In genomic region chr1:67632811-67633478, GRCh38 we compare ENCODE assay signal across 29 cellular contexts. TPM values are rescaled to one million over a fixed set of nuclear protein-coding genes. Genes with fewer than 3 reads are reported as not detected.
DNase-seq lines count a peak whose midpoint lies in the region; ATAC-seq, FAIRE-seq and TF ChIP-seq lines count a peak whose summit lies in the region.
"Had no signal": no experiment of that assay in that cellular context is flagged by ENCODE, and none has a peak within 500 bp of the region (broad histone marks: within the 10 kb centered on the region; RNA-seq: fewer than 3 reads in every experiment).

No MANE protein-coding gene starts in this region.

- H3K9me1 ChIP-seq in K562 (ENCODE audit: control insufficient read depth, insufficient read depth, low read length), result no peaks in the 10 kb centered on the region

- DNase-seq in K562 (ENCODE audit: extremely low read depth in 1 of 4, low spot score in 3 of 4) (no peak), mucosa of descending colon (peak in 1 of 3 donors; percentile 39), dermis blood vessel endothelial cell (no peak)
- DNase-seq in activated CD4-positive, alpha-beta memory T cell treated with anti-CD3 and anti-CD28 coated beads, Interleukin-2, amount 10 ng/mL, durations not matched to agents 7 days and 5 days, result no peak
- DNase-seq: activated CD4-positive, alpha-beta T cell treated with anti-CD3 and anti-CD28 coated beads for 48 hours; activated gamma-delta T cell; activated naive CD8-positive, alpha-beta T cell treated with anti-CD3 and anti-CD28 coated beads, Interleukin-2, amount 10 ng/mL, durations not matched to agents 7 days and 5 days; activated T-cell treated with anti-CD3 and anti-CD28 coated beads, Interleukin-2, amount 50 U/mL, for 24 hours; C1 segment of cervical spinal cord; DMS79 treated with DMSO at 0.1 percent for 48 hours; gastrocnemius medialis; GF-D8; H7; hypothalamus; immature natural killer cell; left lung; natural killer cell; NCI-H1092 treated with DMSO at 0.1 percent for 48 hours; NCI-H187; NCI-H226; stimulated activated naive CD4-positive, alpha-beta T cell; testis; WERI-Rb-1 had no signal

- no peak overlapping the region for H3K4me3 ChIP-seq in BLaER1 treated with 17β-estradiol and CSF1 and Interleukin-3, amounts not matched to agents 10 nM and 100 nM
- no peak overlapping the region for H3K4me3 ChIP-seq in K562
- no peak overlapping the region for H3K4me3 ChIP-seq in mucosa of descending colon
- peak overlapping the region; percentile 6 for H3K4me3 ChIP-seq in rectal smooth muscle tissue (ENCODE audit: low read length)
- H3K4me3 ChIP-seq: ascending aorta, gastrocnemius medialis, left lung, testis had no signal

- H3K4me3 Mint-ChIP-seq in activated CD4-positive, alpha-beta memory T cell treated with anti-CD3 and anti-CD28 coated beads, Interleukin-2, amount 10 ng/mL, durations not matched to agents 7 days and 5 days, result no peak overlapping the region
- H3K4me3 Mint-ChIP-seq: activated naive CD8-positive, alpha-beta T cell treated with anti-CD3 and anti-CD28 coated beads, Interleukin-2, amount 10 ng/mL, durations not matched to agents 7 days and 5 days; activated T-cell treated with anti-CD3 and anti-CD28 coated beads, Interleukin-2, amount 50 U/mL, for 24 hours; immature natural killer cell; mesothelial cell of epicardium; natural killer cell had no signal

- H3K36me3 Mint-ChIP-seq in activated CD4-positive, alpha-beta memory T cell treated with anti-CD3 and anti-CD28 coated beads, Interleukin-2, amount 10 ng/mL, durations not matched to agents 7 days and 5 days (ENCODE audit: low read depth), result no peaks in the 10 kb centered on the region
- H3K36me3 Mint-ChIP-seq: activated naive CD8-positive, alpha-beta T cell treated with anti-CD3 and anti-CD28 coated beads, Interleukin-2, amount 10 ng/mL, durations not matched to agents 7 days and 5 days; immature natural killer cell; mesothelial cell of epicardium; natural killer cell had no signal

- TF ChIP-seq RAD21 in K562 (CRISPR knock-in tag; conservative IDR thresholded peaks at IDR 0.05 in 1 of 2, IDR thresholded peaks at IDR 0.05 in 1 of 2), result no peak

- ATAC-seq in K562, result no peak
- peak; percentile 48 for ATAC-seq in mucosa of descending colon
- no peak for ATAC-seq in HG03439 (IDR thresholded peaks at IDR 0.05; ENCODE audit: unreplicated experiment)
- ATAC-seq: gastrocnemius medialis, left lung, natural killer cell had no signal

- peaks cover 10% of the 10 kb centered on the region for H3K4me1 Mint-ChIP-seq in activated CD4-positive, alpha-beta memory T cell treated with anti-CD3 and anti-CD28 coated beads, Interleukin-2, amount 10 ng/mL, durations not matched to agents 7 days and 5 days

- no peaks in the 10 kb centered on the region for H4K20me1 ChIP-seq in BLaER1 treated with 17β-estradiol and CSF1 and Interleukin-3, amounts not matched to agents 10 nM and 100 nM
- H4K20me1 ChIP-seq in K562 (replicated peaks; ENCODE audit: control insufficient read depth, insufficient read depth, low read length), result no peaks in the 10 kb centered on the region

- no peaks in the 10 kb centered on the region for H3K36me3 ChIP-seq in BLaER1 treated with 17β-estradiol and CSF1 and Interleukin-3, amounts not matched to agents 10 nM and 100 nM
- H3K36me3 ChIP-seq in K562 (ENCODE audit: control insufficient read depth, insufficient read depth, low read length) (no peaks in the 10 kb centered on the region), mucosa of descending colon (ENCODE audit: low read depth) (no peaks in the 10 kb centered on the region), rectal smooth muscle tissue (ENCODE audit: control insufficient read depth, insufficient read depth, low read length) (no peaks in the 10 kb centered on the region)
- H3K36me3 ChIP-seq: ascending aorta, gastrocnemius medialis, left lung, WERI-Rb-1 had no signal

- BruUV-seq in K562 (replicated peaks; lab: Mats Ljungman, UMichigan), result no TSS peak

- no peaks in the 10 kb centered on the region for H3K27me3 ChIP-seq in BLaER1 treated with 17β-estradiol and CSF1 and Interleukin-3, amounts not matched to agents 10 nM and 100 nM
- no peaks in the 10 kb centered on the region for H3K27me3 ChIP-seq in K562 (ENCODE audit: control insufficient read depth in 2 of 2, insufficient read depth in 2 of 2, low read length in 2 of 2)
- no peaks in the 10 kb centered on the region for H3K27me3 ChIP-seq in rectal smooth muscle tissue (ENCODE audit: control insufficient read depth, insufficient read depth, low read length)
- H3K27me3 ChIP-seq: ascending aorta, gastrocnemius medialis, left lung, testis had no signal

- intact Hi-C loops in K562 (cut with micrococcal nuclease), result no loop called here
- intact Hi-C loops in mucosa of descending colon (cut with DNase I, micrococcal nuclease), result no loop called here

- in situ Hi-C loops in K562 (cut with MboI), result no loop called here

- CTCF ChIA-PET in K562 (lab: Yijun Ruan, JAX; ENCODE audit: low intra/inter-chr PET ratio), result no interaction called here
- CTCF ChIA-PET in activated CD4-positive, alpha-beta memory T cell treated with anti-CD3 and anti-CD28 coated beads, Interleukin-2, amount 10 ng/mL, durations not matched to agents 7 days and 5 days (lab: Charles Lee), result interaction anchor here (0.9 to 1.2 kb wide), 2 partner anchors 11 to 128 kb away, joined by 3 to 4 read pairs; no protein-coding TSS in a partner anchor

- no peak overlapping the region for H3K27ac ChIP-seq in BLaER1 treated with 17β-estradiol and CSF1 and Interleukin-3, amounts not matched to agents 10 nM and 100 nM
- H3K27ac ChIP-seq in K562 (ENCODE audit: extremely low read depth, low read depth, low read length) (no peak overlapping the region), rectal smooth muscle tissue (ENCODE audit: low read depth, low read length) (no peak overlapping the region)
- H3K27ac ChIP-seq: ascending aorta, gastrocnemius medialis, left lung, testis, WERI-Rb-1 had no signal

- peak overlapping the region; percentile 44; the same call in 1 of the 2 replicates for H2AFZ ChIP-seq in K562 (ENCODE audit: low read depth, low read length)

- H3K79me2 ChIP-seq in K562 (ENCODE audit: control insufficient read depth, insufficient read depth, low read length), result no peaks in the 10 kb centered on the region

- 55% methylated on average over 8 of the region's 8 CpGs for WGBS in K562 (ENCODE audit: insufficient coverage, low coverage, missing lambda C conversion rate)

- no peak for TF ChIP-seq POLR2A in K562 (conservative IDR thresholded peaks at IDR 0.05)

- H3K9me3 Mint-ChIP-seq in activated CD4-positive, alpha-beta memory T cell treated with anti-CD3 and anti-CD28 coated beads, Interleukin-2, amount 10 ng/mL, durations not matched to agents 7 days and 5 days, result no peaks in the 10 kb centered on the region
- H3K9me3 Mint-ChIP-seq: activated T-cell treated with anti-CD3 and anti-CD28 coated beads, Interleukin-2, amount 50 U/mL, for 24 hours; immature natural killer cell; mesothelial cell of epicardium; natural killer cell had no signal

- H3K27ac Mint-ChIP-seq in activated CD4-positive, alpha-beta memory T cell treated with anti-CD3 and anti-CD28 coated beads, Interleukin-2, amount 10 ng/mL, durations not matched to agents 7 days and 5 days, result no peak overlapping the region
- H3K27ac Mint-ChIP-seq: activated naive CD8-positive, alpha-beta T cell treated with anti-CD3 and anti-CD28 coated beads, Interleukin-2, amount 10 ng/mL, durations not matched to agents 7 days and 5 days; activated T-cell treated with anti-CD3 and anti-CD28 coated beads, Interleukin-2, amount 50 U/mL, for 24 hours; immature natural killer cell; mesothelial cell of epicardium; natural killer cell had no signal

- H3K4me1 ChIP-seq in BLaER1 treated with 17β-estradiol and CSF1 and Interleukin-3, amounts not matched to agents 10 nM and 100 nM, result peaks cover 22 to 43% (median 28%) of the 10 kb centered on the region in 10 experiments
- peaks cover 0 to 2% of the 10 kb centered on the region in 2 experiments; a peak in 3 of 5 replicates for H3K4me1 ChIP-seq in K562 (replicated peaks in 1 of 2; ENCODE audit: control insufficient read depth in 2 of 2, insufficient read depth in 2 of 2, low read length in 2 of 2)
- peaks cover 28% of the 10 kb centered on the region for H3K4me1 ChIP-seq in mucosa of descending colon (ENCODE audit: low read depth)
- no peaks in the 10 kb centered on the region for H3K4me1 ChIP-seq in rectal smooth muscle tissue (ENCODE audit: control insufficient read depth, insufficient read depth, low read length)
- H3K4me1 ChIP-seq: gastrocnemius medialis, left lung, testis had no signal

- POLR2A ChIA-PET in K562 (lab: Yijun Ruan, JAX), result no interaction called here
- POLR2A ChIA-PET in activated CD4-positive, alpha-beta memory T cell treated with anti-CD3 and anti-CD28 coated beads, Interleukin-2, amount 10 ng/mL, durations not matched to agents 7 days and 5 days (lab: Charles Lee), result no interaction called here

- no peaks in the 10 kb centered on the region for H3K9me3 ChIP-seq in BLaER1 treated with 17β-estradiol and CSF1 and Interleukin-3, amounts not matched to agents 10 nM and 100 nM (replicated peaks in 1 of 11)
- no peaks in the 10 kb centered on the region for H3K9me3 ChIP-seq in K562 (replicated peaks; ENCODE audit: control insufficient read depth, insufficient read depth, low read depth, low read length)
- H3K9me3 ChIP-seq in mucosa of descending colon, result no peaks in the 10 kb centered on the region
- H3K9me3 ChIP-seq: ascending aorta, gastrocnemius medialis, left lung, testis had no signal

- peak overlapping the region in 7 of 11 experiments; percentile 9 to 40 (median 13); a peak in 6 of 22 replicates for H3K4me2 ChIP-seq in BLaER1 treated with 17β-estradiol and CSF1 and Interleukin-3, amounts not matched to agents 10 nM and 100 nM
- H3K4me2 ChIP-seq in K562 (ENCODE audit: insufficient read depth, low read length), result no peak overlapping the region

- H3K27me3 Mint-ChIP-seq in activated CD4-positive, alpha-beta memory T cell treated with anti-CD3 and anti-CD28 coated beads, Interleukin-2, amount 10 ng/mL, durations not matched to agents 7 days and 5 days, result no peaks in the 10 kb centered on the region
- H3K27me3 Mint-ChIP-seq: activated naive CD8-positive, alpha-beta T cell treated with anti-CD3 and anti-CD28 coated beads, Interleukin-2, amount 10 ng/mL, durations not matched to agents 7 days and 5 days had no signal

- no peak for TF ChIP-seq EP300 in K562 (IDR thresholded peaks at IDR 0.05; ENCODE audit: low read length)

- no peak overlapping the region for H3K9ac ChIP-seq in BLaER1 treated with 17β-estradiol and CSF1 and Interleukin-3, amounts not matched to agents 10 nM and 100 nM
- H3K9ac ChIP-seq in K562 (ENCODE audit: insufficient read depth in 1 of 2, low read depth in 2 of 2, low read length in 2 of 2), result peak overlapping the region in 1 of 2 experiments; percentile 3; a peak in 1 of 4 replicates
- H3K9ac ChIP-seq in rectal smooth muscle tissue (ENCODE audit: low read length), result no peak overlapping the region

- no peak for FAIRE-seq in K562 (lab: Jason Lieb, UNC)
- FAIRE-seq: endometrium had no signal

- TF ChIP-seq CTCF in K562 (IDR thresholded peaks at IDR 0.05 in 2 of 3, conservative IDR thresholded peaks at IDR 0.05 in 1 of 3; ENCODE audit: insufficient read depth in 2 of 3, low read depth in 1 of 3, low read length in 3 of 3) (no peak), mucosa of descending colon (IDR thresholded peaks at IDR 0.05) (no peak)

RNA-seq across cellular contexts. Expression of gene GADD45A, which starts 52.1 kb away (rescaled TPM):
- total RNA-seq in K562 (2011; cell fraction: chromatin; rRNA removed; ENCODE audit: low replicate concordance), result 90.8 and 102 TPM in 2 replicates
- total RNA-seq in K562 (2011; cell fraction: nucleolus; rRNA removed), result 107 and 116 TPM in 2 replicates
- total RNA-seq in K562 (2011; cell fraction: nucleoplasm; rRNA removed), result 70.0 and 72.2 TPM in 2 replicates
- 124 and 128 TPM in 2 replicates for total RNA-seq in K562 (2014; rRNA removed)
- total RNA-seq in K562 (2014; rRNA removed; fragmentation: Illumina TruSeq; extraction: Trizol), result 47.2 and 53.9 TPM in 2 replicates
- 35.6 and 36.3 TPM in 2 replicates for total RNA-seq in K562 (2015; rRNA removed; fragmentation: Illumina TruSeq; extraction: Trizol)
- total RNA-seq in K562 (2021), result 131 and 156 TPM in 2 replicates
- polyA plus RNA-seq in K562 (2011; rRNA removed), result 62.1 and 67.7 TPM in 2 replicates
- 70.5 and 81.1 TPM in 2 replicates for polyA plus RNA-seq in K562 (2011; cell fraction: cytosol; rRNA removed)
- 121 and 179 TPM in 2 replicates for polyA plus RNA-seq in K562 (2011; cell fraction: nucleus; rRNA removed)
- polyA plus RNA-seq in K562 (2012), result 105 and 115 TPM in 2 replicates
- polyA plus RNA-seq in K562 (2014; fragmentation: Illumina TruSeq; extraction: Trizol), result 70.7 and 71.9 TPM in 2 replicates
- polyA plus RNA-seq in K562 (2014; fragmentation: Nextera tagmentation; extraction: Ambion mirVana), result 10 to 100 TPM; 21.3 to 22.4 TPM
- polyA plus RNA-seq in K562 (2014; rRNA removed), result 118 and 142 TPM in 2 replicates
- 20.1 and 28.5 TPM in 2 replicates for polyA minus RNA-seq in K562 (2011; rRNA and poly(A)+ RNA removed)
- 39.4 and 64.1 TPM in 2 replicates for polyA minus RNA-seq in K562 (2011; cell fraction: cytosol; rRNA and poly(A)+ RNA removed)
- polyA minus RNA-seq in K562 (2011; cell fraction: nucleus; rRNA and poly(A)+ RNA removed), result 113 and 146 TPM in 2 replicates
- 10 to 100 TPM; 19.5 to 40.3 (median 27.1) TPM for total RNA-seq in mucosa of descending colon
- total RNA-seq in activated CD4-positive, alpha-beta memory T cell treated with anti-CD3 and anti-CD28 coated beads, Interleukin-2, amount 10 ng/mL, durations not matched to agents 7 days and 5 days, result 10 to 100 TPM; 29.5 to 30.7 TPM
- total RNA-seq in dermis blood vessel endothelial cell, result 27.2 and 34.9 TPM in 2 replicates
